Comparison of ENCODE assay signal across 8 cellular contexts in the genomic region with DNA sequence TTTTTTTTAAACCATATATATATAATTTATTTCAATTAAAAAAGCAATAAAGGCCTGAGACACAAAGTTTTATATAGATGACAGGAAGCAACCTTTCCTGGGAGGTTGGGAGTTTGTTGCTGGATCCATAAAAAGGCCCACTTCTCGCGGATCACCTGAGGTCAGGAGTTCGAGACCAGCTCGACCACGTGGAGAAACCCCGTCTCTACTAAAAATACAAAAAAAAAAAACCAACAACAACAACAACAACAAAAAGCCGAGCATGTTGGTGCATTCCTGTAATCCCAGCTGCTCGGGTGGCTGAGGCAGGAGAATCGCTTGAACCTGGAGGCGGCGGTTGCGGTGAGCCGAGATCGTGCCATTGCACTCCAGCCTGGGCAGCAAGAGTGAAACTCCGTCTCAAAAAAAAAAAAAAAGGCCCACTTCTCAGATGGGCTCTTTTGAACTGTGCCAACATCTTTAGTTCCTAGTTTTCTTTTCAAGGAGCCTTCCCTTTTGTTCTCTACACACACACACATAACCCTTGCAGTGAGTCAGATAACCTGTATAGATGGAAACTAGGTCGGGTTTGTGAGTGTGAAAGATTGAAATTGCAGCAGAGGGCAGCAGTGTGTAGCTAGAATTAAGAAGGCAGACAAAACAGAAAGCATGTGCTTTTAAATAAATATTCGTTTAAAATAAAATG.
A peak's percentile ranks its signal among the peaks of the same experiment; 100 is the strongest.
DNase-seq lines count a peak whose midpoint lies in the region; ATAC-seq, FAIRE-seq and TF ChIP-seq lines count a peak whose summit lies in the region.

No MANE protein-coding gene starts in this region.

- no peaks in the 10 kb centered on the region for H3K27me3 Mint-ChIP-seq in memory B cell

- H3K36me3 Mint-ChIP-seq in memory B cell, result peaks cover 8% of the 10 kb centered on the region

- peak overlapping the region; percentile 90 for H3K4me3 Mint-ChIP-seq in memory B cell

- peaks cover 17% of the 10 kb centered on the region for H3K4me1 Mint-ChIP-seq in memory B cell

- H3K9me3 Mint-ChIP-seq in memory B cell, result no peaks in the 10 kb centered on the region

- ATAC-seq in HG03139 (IDR thresholded peaks at IDR 0.05; ENCODE audit: unreplicated experiment), result peak; percentile 40
- peak; percentile 45 for ATAC-seq in memory B cell (ENCODE audit: low read depth)

- FAIRE-seq in GM18507 (lab: Jason Lieb, UNC), result peak; percentile 90

- DNase-seq in AG08396 (ENCODE audit: low spot score) (peak; percentile 60), GM18507 (ENCODE audit: extremely low spot score, insufficient read length, low read depth) (peak; percentile 28), NCI-H226 (peak; percentile 74), WERI-Rb-1 (peak; percentile 40), memory B cell (ENCODE audit: low spot score in 2 of 2) (peak in 1 of 2 donors; percentile 66)
- peak; percentile 55 for DNase-seq in effector CD4-positive, alpha-beta T cell
- DNase-seq in stimulated activated naive CD4-positive, alpha-beta T cell treated with Interleukin-2 at 50 U/mL for 16 hours (lab: John Stamatoyannopoulos, UW), result peak; percentile 20

- H3K9me3 ChIP-seq in WERI-Rb-1 (ENCODE audit: severe bottlenecking), result no peaks in the 10 kb centered on the region

- H3K27ac Mint-ChIP-seq in memory B cell, result peak overlapping the region; percentile 94

- H3K4me3 ChIP-seq in WERI-Rb-1 (ENCODE audit: low read depth, low read length), result no peak overlapping the region

- H3K27me3 ChIP-seq in WERI-Rb-1 (ENCODE audit: insufficient read depth, low read depth, severe bottlenecking), result no peaks in the 10 kb centered on the region

- peak; percentile 41; the same call in 1 of the 2 replicates for TF ChIP-seq CTCF in WERI-Rb-1 (IDR thresholded peaks at IDR 0.05; ENCODE audit: low read depth, low read length)

- no peak overlapping the region; the same call in 1 of the 2 replicates for H3K27ac ChIP-seq in WERI-Rb-1

- peaks cover 30% of the 10 kb centered on the region for H3K36me3 ChIP-seq in WERI-Rb-1
